In genomic region chr11:10931761-10932700, GRCh38 we compare ENCODE assay signal across 8 cellular contexts.
A peak's percentile ranks its signal among the peaks of the same experiment; 100 is the strongest.
DNase-seq lines count a peak whose midpoint lies in the region; ATAC-seq and TF ChIP-seq lines count a peak whose summit lies in the region.

No MANE protein-coding gene starts in this region.

- peak overlapping the region; percentile 93 to 99 for H3K27ac ChIP-seq in coronary artery
- H3K27ac ChIP-seq in mesenchymal stem cell (ENCODE audit: low read length, poor library complexity, severe bottlenecking): peak overlapping the region; percentile 92

- ATAC-seq in GM18870 (IDR thresholded peaks at IDR 0.05; ENCODE audit: unreplicated experiment) (no peak), HG02870 (IDR thresholded peaks at IDR 0.05; ENCODE audit: unreplicated experiment) (no peak)

- H3K4me3 Mint-ChIP-seq in type B pancreatic cell: peak overlapping the region; percentile 91

- H2AFZ ChIP-seq in mesenchymal stem cell (ENCODE audit: low read depth, low read length): peak overlapping the region; percentile 83

- H3K4me3 ChIP-seq in coronary artery (peak overlapping the region; percentile 76), mesenchymal stem cell (ENCODE audit: insufficient read depth in 1 of 2, low read depth in 1 of 2, low read length in 2 of 2) (peak overlapping the region; percentile 68 to 84)

- H3K23ac ChIP-seq in mesenchymal stem cell (ENCODE audit: low read length in 2 of 2): no peak overlapping the region

- peak overlapping the region; percentile 54 for H2BK120ac ChIP-seq in mesenchymal stem cell (ENCODE audit: low read depth, low read length)

- H2BK12ac ChIP-seq in mesenchymal stem cell (ENCODE audit: low read length in 2 of 2): peak overlapping the region in 1 of 2 experiments; percentile 98

- H3K14ac ChIP-seq in mesenchymal stem cell (ENCODE audit: low read length in 2 of 2): peak overlapping the region in 1 of 2 experiments; percentile 74

- peak overlapping the region; percentile 85 for H4K91ac ChIP-seq in mesenchymal stem cell (ENCODE audit: low read length)

- H3K9ac ChIP-seq in mesenchymal stem cell (ENCODE audit: low read length): peak overlapping the region; percentile 93

- no peaks in the 10 kb centered on the region for H3K27me3 ChIP-seq in mesenchymal stem cell (ENCODE audit: control insufficient read depth in 1 of 2, insufficient read depth in 1 of 2, low read length in 2 of 2)

- H3K27me3 Mint-ChIP-seq in type B pancreatic cell: no peaks in the 10 kb centered on the region

- no peaks in the 10 kb centered on the region for H3K9me3 Mint-ChIP-seq in type B pancreatic cell

- no peaks in the 10 kb centered on the region for H3K9me3 ChIP-seq in mesenchymal stem cell (ENCODE audit: control insufficient read depth, low read length)

- peak overlapping the region; percentile 97 for H4K8ac ChIP-seq in mesenchymal stem cell (ENCODE audit: low read length)

- 38% methylated on average over 13 of the region's 14 CpGs for WGBS in mesenchymal stem cell

- H3K4me1 ChIP-seq in mesenchymal stem cell (ENCODE audit: control insufficient read depth, insufficient read depth, low read depth, low read length): peaks cover 9% of the 10 kb centered on the region

- H3K79me1 ChIP-seq in mesenchymal stem cell (replicated peaks; ENCODE audit: low read length, poor library complexity, severe bottlenecking): peaks cover 3% of the 10 kb centered on the region

- peak overlapping the region; percentile 82 for H2BK15ac ChIP-seq in mesenchymal stem cell (ENCODE audit: low read depth, poor library complexity, severe bottlenecking)

- H3K36me3 Mint-ChIP-seq in type B pancreatic cell: no peaks in the 10 kb centered on the region

- peak overlapping the region; percentile 92 for H3K27ac Mint-ChIP-seq in type B pancreatic cell

- DNase-seq in COLO668 (lab: John Stamatoyannopoulos, UW; ENCODE audit: unreplicated experiment) (peak; percentile 9), NCI-H1092 treated with DMSO at 0.1 percent for 48 hours (lab: John Stamatoyannopoulos, UW) (peak; percentile 54), coronary artery (ENCODE audit: low spot score) (no peak), mesenchymal stem cell (no peak), type B pancreatic cell (ENCODE audit: extremely low spot score, unreplicated experiment) (no peak), NCI-H524 treated with DMSO at 0.1 percent for 48 hours (lab: John Stamatoyannopoulos, UW) (no peak)

- peaks cover 30% of the 10 kb centered on the region for H3K4me1 Mint-ChIP-seq in type B pancreatic cell (ENCODE audit: unreplicated experiment)

- peak overlapping the region; percentile 83 for H3K4me2 ChIP-seq in mesenchymal stem cell (ENCODE audit: low read length, poor library complexity, severe bottlenecking)

- peak overlapping the region; percentile 88 to 89 for H3K4ac ChIP-seq in mesenchymal stem cell (ENCODE audit: low read depth in 1 of 2, low read length in 2 of 2)

- no peak overlapping the region for H2BK5ac ChIP-seq in mesenchymal stem cell (ENCODE audit: low read depth, low read length, poor library complexity, severe bottlenecking)

- TF ChIP-seq CTCF in coronary artery (IDR thresholded peaks at IDR 0.05) (no peak), type B pancreatic cell (conservative IDR thresholded peaks at IDR 0.05) (no peak)

- peak overlapping the region; percentile 90 to 99 for H3K18ac ChIP-seq in mesenchymal stem cell (ENCODE audit: low read depth in 1 of 2, low read length in 2 of 2)

- H2AK5ac ChIP-seq in mesenchymal stem cell (ENCODE audit: low read length, severe bottlenecking): no peak overlapping the region

- no peaks in the 10 kb centered on the region for H3K36me3 ChIP-seq in mesenchymal stem cell (ENCODE audit: control insufficient read depth in 1 of 2, insufficient read depth in 2 of 2, low read depth in 1 of 2, low read length in 2 of 2)

Comparison
In these comparisons a context has a peak if more than half of its experiments do, and no peak if none do; other contexts are left out.
1. DNase-seq: peak in COLO668 (single experiment) and NCI-H1092 treated with DMSO at 0.1 percent for 48 hours (single experiment); none in coronary artery (single experiment), mesenchymal stem cell (single experiment), type B pancreatic cell (single experiment) and NCI-H524 treated with DMSO at 0.1 percent for 48 hours (single experiment).